ENCODE assay signal across 1 cellular context in genomic region chr9:15475923-15476536, GRCh38.
TF ChIP-seq lines count a peak whose summit lies in the region.

No MANE protein-coding gene starts in this region.

TF ChIP-seq in GM23338, 12 proteins besides CTCF, POLR2A, EP300 and RAD21:
- TF ChIP-seq ZNF462 (CRISPR knock-in tag; IDR thresholded peaks at IDR 0.05) = no peak
- no peak for TF ChIP-seq ZNF114 (CRISPR knock-in tag; IDR thresholded peaks at IDR 0.05)
- TF ChIP-seq POLR2AphosphoS5 (IDR thresholded peaks at IDR 0.05; ENCODE audit: low read depth) = no peak
- TF ChIP-seq EZH2phosphoT487 (IDR thresholded peaks at IDR 0.05; ENCODE audit: unreplicated experiment) = no peak
- TF ChIP-seq CREB1 (CRISPR knock-in tag; IDR thresholded peaks at IDR 0.05; ENCODE audit: low read depth) = no peak
- TF ChIP-seq STAT1 (IDR thresholded peaks at IDR 0.05; ENCODE audit: unreplicated experiment) = no peak
